ENCODE assay signal across 26 cellular contexts in the genomic region with DNA sequence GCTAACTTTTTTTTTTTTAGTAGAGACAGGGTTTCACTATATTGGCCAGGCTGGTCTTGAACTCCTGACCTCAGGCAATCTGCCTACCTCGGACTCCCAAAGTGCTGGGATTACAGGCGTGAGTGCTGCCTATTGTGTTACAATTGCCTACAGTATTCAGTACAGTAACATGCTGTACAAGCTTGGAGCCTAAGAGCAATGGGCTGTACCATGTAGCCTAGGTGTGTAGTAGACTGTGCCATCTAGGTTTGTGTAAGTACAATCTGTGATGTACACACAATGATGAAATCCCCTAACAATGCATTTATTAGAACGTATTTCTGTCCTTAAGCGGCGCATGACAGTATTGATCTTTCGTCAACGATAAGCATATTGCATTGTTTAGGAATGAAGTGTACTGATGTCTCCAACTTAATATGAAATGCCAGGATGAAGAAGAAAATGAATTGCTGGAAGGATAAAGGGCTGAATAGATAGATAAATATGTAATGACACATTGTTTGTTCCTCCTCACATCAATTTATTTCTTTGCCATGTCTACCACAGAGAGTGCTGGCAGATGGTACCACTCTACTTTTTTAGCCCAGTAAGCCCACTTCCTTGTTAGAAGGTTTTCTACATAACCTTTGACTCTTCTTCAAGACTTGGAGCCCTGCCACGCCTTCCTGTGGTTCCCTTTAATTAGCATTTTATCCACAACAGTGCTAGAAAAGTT.
"Had no signal": no experiment of that assay in that cellular context is flagged by ENCODE, and none has a peak within 500 bp of the region (broad histone marks: within the 10 kb centered on the region; RNA-seq: fewer than 3 reads in every experiment).

No MANE protein-coding gene starts in this region.

- H3K4me3 Mint-ChIP-seq: activated CD8-positive, alpha-beta T cell treated with anti-CD3 and anti-CD28 coated beads, Interleukin-2, amount 10 ng/mL, durations not matched to agents 7 days and 5 days; activated naive CD4-positive, alpha-beta T cell treated with anti-CD3 and anti-CD28 coated beads for 36 hours; activated naive CD8-positive, alpha-beta T cell; activated T-cell treated with anti-CD3 and anti-CD28 coated beads, Interleukin-2, amount 50 U/mL, for 4 hours; T-helper 1 cell treated with Interleukin-12 subunit alpha and Interleukin-12 subunit beta and Interleukin-4 antibody, amounts not matched to agents 30 μg/mL and 1 μg/mL, for 36 hours; WTC11 had no signal

- H3K27me3 Mint-ChIP-seq: activated naive CD8-positive, alpha-beta T cell had no signal

- H3K36me3 ChIP-seq: breast epithelium, Peyer's patch, SJSA1 had no signal

- H3K27ac Mint-ChIP-seq: activated CD8-positive, alpha-beta T cell treated with anti-CD3 and anti-CD28 coated beads, Interleukin-2, amount 10 ng/mL, durations not matched to agents 7 days and 5 days; activated naive CD4-positive, alpha-beta T cell treated with anti-CD3 and anti-CD28 coated beads for 36 hours; activated naive CD8-positive, alpha-beta T cell; T-helper 1 cell treated with Interleukin-12 subunit alpha and Interleukin-12 subunit beta and Interleukin-4 antibody, amounts not matched to agents 30 μg/mL and 1 μg/mL, for 36 hours; WTC11 had no signal

- DNase-seq: activated CD4-positive, alpha-beta T cell treated with anti-CD3 and anti-CD28 coated beads for 48 hours; activated CD4-positive, alpha-beta T cell treated with anti-CD3 and anti-CD28 coated beads, Interleukin-2, amount 50 U/mL, for 4 hours; activated CD4-positive, CD25-positive, alpha-beta regulatory T cell treated with anti-CD3 and anti-CD28 coated beads, Interleukin-2, amount 50 U/mL, for 72 hours; activated CD8-positive, alpha-beta memory T cell treated with anti-CD3 and anti-CD28 coated beads, Interleukin-2, amount 50 U/mL, for 48 hours; activated CD8-positive, alpha-beta T cell treated with anti-CD3 and anti-CD28 coated beads, Interleukin-2, amount 10 ng/mL, durations not matched to agents 7 days and 5 days; activated effector memory CD4-positive, alpha-beta T cell treated with anti-CD3 and anti-CD28 coated beads, Interleukin-2, amount 50 U/mL, for 16 hours; activated naive CD4-positive, alpha-beta T cell treated with anti-CD3 and anti-CD28 coated beads for 36 hours; activated T-cell treated with anti-CD3 and anti-CD28 coated beads, Interleukin-2, amount 50 U/mL, for 4 hours; amygdala; caudate nucleus; Kasumi-1; KBM-7; NCI-H1092; NCI-H1930; NCI-H345; NCI-H510A; NCI-H526 treated with DMSO at 0.1 percent for 48 hours; NK-92 treated with Interleukin-12 subunit alpha and Interleukin-12 subunit beta, amount 100 ng/mL, for 24 hours; OCI-M1; Peyer's patch; SHP77 had no signal

- ATAC-seq: activated CD8-positive, alpha-beta T cell treated with anti-CD3 and anti-CD28 coated beads, Interleukin-2, amount 10 ng/mL, durations not matched to agents 7 days and 5 days; activated T-cell treated with anti-CD3 and anti-CD28 coated beads, Interleukin-2, amount 50 U/mL, for 4 hours; WTC11 had no signal

- H3K36me3 Mint-ChIP-seq: activated naive CD8-positive, alpha-beta T cell had no signal

- H3K27ac ChIP-seq: breast epithelium, Peyer's patch, SJSA1 had no signal

- H3K27me3 ChIP-seq: breast epithelium, Peyer's patch, SJSA1 had no signal

- H3K4me1 ChIP-seq: breast epithelium, Peyer's patch had no signal

- H3K4me3 ChIP-seq: breast epithelium, Peyer's patch, SJSA1 had no signal

- H3K9me3 ChIP-seq: breast epithelium, Peyer's patch, SJSA1 had no signal
